ENCODE assay signal across 19 cellular contexts in genomic region chr4:4377683-4378082, GRCh38. TPM values are rescaled to one million over a fixed set of nuclear protein-coding genes. Genes with fewer than 3 reads are reported as not detected.
"Had no signal": no experiment of that assay in that cellular context is flagged by ENCODE, and none has a peak within 500 bp of the region (broad histone marks: within the 10 kb centered on the region; RNA-seq: fewer than 3 reads in every experiment).

No MANE protein-coding gene starts in this region.

- H3K27ac ChIP-seq: body of pancreas, epithelial cell of prostate, lower lobe of right lung, tibial nerve, VCaP had no signal

- H3K27me3 ChIP-seq: body of pancreas had no signal

- H3K9me3 ChIP-seq: lower lobe of right lung had no signal

- ATAC-seq: activated T-cell treated with anti-CD3 and anti-CD28 coated beads, Interleukin-2, amount 50 U/mL, for 4 hours; body of pancreas; lower lobe of right lung; T-helper 17 cell had no signal

- DNase-seq: activated CD4-positive, alpha-beta T cell treated with anti-CD3 and anti-CD28 coated beads, Interleukin-2, amount 50 U/mL, for 1 hour; activated CD4-positive, CD25-positive, alpha-beta regulatory T cell treated with anti-CD3 and anti-CD28 coated beads, Interleukin-2, amount 50 U/mL, for 72 hours; activated CD8-positive, alpha-beta memory T cell treated with anti-CD3 and anti-CD28 coated beads, Interleukin-2, amount 50 U/mL, for 4 hours; activated naive CD4-positive, alpha-beta T cell treated with anti-CD3 and anti-CD28 coated beads for 36 hours; activated T-cell treated with anti-CD3 and anti-CD28 coated beads, Interleukin-2, amount 50 U/mL, for 4 hours; body of pancreas; caudate nucleus; endodermal cell; foreskin melanocyte; head of caudate nucleus; kidney glomerular epithelial cell; lower lobe of right lung; stimulated activated CD4-positive, alpha-beta T cell treated with anti-CD3 and anti-CD28 coated beads, Interleukin-12 subunit alpha, Interleukin-12 subunit beta, amount 100 ng/mL, for 4 hours; stimulated activated CD4-positive, alpha-beta T cell treated with anti-CD3 and anti-CD28 coated beads, Interleukin-1b, Interleukin-23, amount 100 ng/mL, for 48 hours; T-helper 17 cell had no signal

- H3K4me1 ChIP-seq: body of pancreas, lower lobe of right lung, tibial nerve had no signal

- H3K4me3 ChIP-seq: body of pancreas, lower lobe of right lung, tibial nerve had no signal

- H3K36me3 ChIP-seq: lower lobe of right lung, tibial nerve had no signal

RNA-seq across cellular contexts. Expression of gene NSG1, which starts 9.2 kb away (rescaled TPM):
- total RNA-seq: osteocyte had no signal
